In genomic region chr5:8241558-8241957, GRCh38 we compare ENCODE assay signal across 10 cellular contexts.
"Had no signal": no experiment of that assay in that cellular context is flagged by ENCODE, and none has a peak within 500 bp of the region (broad histone marks: within the 10 kb centered on the region; RNA-seq: fewer than 3 reads in every experiment).

No MANE protein-coding gene starts in this region.

- DNase-seq: GM23248, GOT3, H7, HFFc6, IMR-90, KBM-7 had no signal

- H3K9me3 ChIP-seq: HAP-1 had no signal

- H3K27ac Mint-ChIP-seq: HFFc6 had no signal

- H3K27ac ChIP-seq: GM23248, HL-60, KMS-11 had no signal

- H3K4me3 ChIP-seq: GM23248, HAP-1 had no signal

- H3K9me3 Mint-ChIP-seq: HFFc6 had no signal

- ATAC-seq: HCT116 had no signal

- H3K4me3 Mint-ChIP-seq: HFFc6 had no signal

- H3K4me2 ChIP-seq: KMS-11 had no signal

- H3K4me1 ChIP-seq: HAP-1 had no signal
